ENCODE assay signal across 15 cellular contexts in genomic region chr9:16598316-16598715, GRCh38.
"Had no signal": no experiment of that assay in that cellular context is flagged by ENCODE, and none has a peak within 500 bp of the region (broad histone marks: within the 10 kb centered on the region; RNA-seq: fewer than 3 reads in every experiment).

No MANE protein-coding gene starts in this region.

- DNase-seq: activated naive CD4-positive, alpha-beta T cell treated with anti-CD3 and anti-CD28 coated beads, Interleukin-2, amount 50 U/mL, for 16 hours; amniotic stem cell; dorsolateral prefrontal cortex; esophagus squamous epithelium; lower lobe of right lung; midbrain; right cardiac atrium; stimulated activated CD4-positive, alpha-beta T cell treated with anti-CD3 and anti-CD28 coated beads, Interleukin-1b, Interleukin-23, amount 100 ng/mL, for 48 hours; stimulated activated naive B cell treated with anti-CD40 and anti-IgM and Interleukin-4, amounts not matched to agents 10 μg/mL and 1 μg/mL and 100 μg/mL, for 72 hours; T-helper 17 cell; upper lobe of left lung had no signal

- H3K4me3 ChIP-seq: dorsolateral prefrontal cortex, esophagus squamous epithelium, gastroesophageal sphincter, hepatocyte, lower lobe of right lung, suprapubic skin, upper lobe of left lung had no signal

- H3K27ac Mint-ChIP-seq: stimulated activated naive B cell treated with anti-CD40 and anti-IgM and Interleukin-4, amounts not matched to agents 10 μg/mL and 1 μg/mL and 100 μg/mL, for 72 hours; T-helper 17 cell had no signal

- H3K36me3 ChIP-seq: esophagus squamous epithelium, gastroesophageal sphincter, lower lobe of right lung, suprapubic skin, upper lobe of left lung had no signal

- H3K4me1 ChIP-seq: lower lobe of right lung, suprapubic skin, upper lobe of left lung had no signal

- H3K9me3 Mint-ChIP-seq: stimulated activated naive B cell treated with anti-CD40 and anti-IgM and Interleukin-4, amounts not matched to agents 10 μg/mL and 1 μg/mL and 100 μg/mL, for 72 hours had no signal

- H2AFZ ChIP-seq: hepatocyte had no signal

- H3K27me3 ChIP-seq: esophagus squamous epithelium, gastroesophageal sphincter, hepatocyte, suprapubic skin, upper lobe of left lung had no signal

- H3K9me3 ChIP-seq: esophagus squamous epithelium, gastroesophageal sphincter, lower lobe of right lung, suprapubic skin, upper lobe of left lung had no signal

- H3K4me3 Mint-ChIP-seq: stimulated activated naive B cell treated with anti-CD40 and anti-IgM and Interleukin-4, amounts not matched to agents 10 μg/mL and 1 μg/mL and 100 μg/mL, for 72 hours; T-helper 17 cell had no signal

- H3K36me3 Mint-ChIP-seq: stimulated activated naive B cell treated with anti-CD40 and anti-IgM and Interleukin-4, amounts not matched to agents 10 μg/mL and 1 μg/mL and 100 μg/mL, for 72 hours had no signal

- H3K27ac ChIP-seq: dorsolateral prefrontal cortex, esophagus squamous epithelium, gastroesophageal sphincter, hepatocyte, lower lobe of right lung, suprapubic skin, upper lobe of left lung had no signal

- H3K27me3 Mint-ChIP-seq: stimulated activated naive B cell treated with anti-CD40 and anti-IgM and Interleukin-4, amounts not matched to agents 10 μg/mL and 1 μg/mL and 100 μg/mL, for 72 hours; T-helper 17 cell had no signal

- H3K4me1 Mint-ChIP-seq: stimulated activated naive B cell treated with anti-CD40 and anti-IgM and Interleukin-4, amounts not matched to agents 10 μg/mL and 1 μg/mL and 100 μg/mL, for 72 hours; T-helper 17 cell had no signal

- ATAC-seq: activated CD4-positive, CD25-positive, alpha-beta regulatory T cell treated with anti-CD3 and anti-CD28 coated beads, Interleukin-2, amount 50 U/mL, for 24 hours; gastroesophageal sphincter; lower lobe of right lung; right cardiac atrium; stimulated activated naive B cell treated with anti-CD40 and anti-IgM and Interleukin-4, amounts not matched to agents 10 μg/mL and 1 μg/mL and 100 μg/mL, for 72 hours; T-helper 17 cell had no signal

- H3K4me2 ChIP-seq: hepatocyte had no signal
